ENCODE assay signal across 1 cellular context in genomic region chr12:62725781-62726180, GRCh38.
TF ChIP-seq lines count a peak whose summit lies in the region.

No MANE protein-coding gene starts in this region.

TF ChIP-seq in IMR-90, 13 proteins besides CTCF, POLR2A, EP300 and RAD21 (continued from another document):
- TF ChIP-seq SMC3 (IDR thresholded peaks at IDR 0.05; ENCODE audit: low read depth, low read length), result no peak
- no peak for TF ChIP-seq CHD1 (IDR thresholded peaks at IDR 0.05; ENCODE audit: low read depth, low read length)
- TF ChIP-seq MXI1 (IDR thresholded peaks at IDR 0.05; ENCODE audit: borderline replicate concordance, low read depth, low read length), result no peak
- no peak for TF ChIP-seq CEBPB (IDR thresholded peaks at IDR 0.05; ENCODE audit: low read depth, low read length)
- no peak for TF ChIP-seq NFE2L2 (IDR thresholded peaks at IDR 0.05; ENCODE audit: low read depth, low read length)
- TF ChIP-seq MAZ (IDR thresholded peaks at IDR 0.05; ENCODE audit: borderline replicate concordance, low read depth, low read length), result no peak
- TF ChIP-seq, protein P1, sequence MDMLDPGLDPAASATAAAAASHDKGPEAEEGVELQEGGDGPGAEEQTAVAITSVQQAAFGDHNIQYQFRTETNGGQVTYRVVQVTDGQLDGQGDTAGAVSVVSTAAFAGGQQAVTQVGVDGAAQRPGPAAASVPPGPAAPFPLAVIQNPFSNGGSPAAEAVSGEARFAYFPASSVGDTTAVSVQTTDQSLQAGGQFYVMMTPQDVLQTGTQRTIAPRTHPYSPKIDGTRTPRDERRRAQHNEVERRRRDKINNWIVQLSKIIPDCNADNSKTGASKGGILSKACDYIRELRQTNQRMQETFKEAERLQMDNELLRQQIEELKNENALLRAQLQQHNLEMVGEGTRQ (IDR thresholded peaks at IDR 0.05; ENCODE audit: low read depth, low read length), result no peak
- no peak for TF ChIP-seq MAFK (IDR thresholded peaks at IDR 0.05; ENCODE audit: low read depth, low read length)
- no peak for TF ChIP-seq ELK1 (IDR thresholded peaks at IDR 0.05; ENCODE audit: borderline replicate concordance, low read depth, low read length)
- TF ChIP-seq BHLHE40 (IDR thresholded peaks at IDR 0.05; ENCODE audit: low read depth, low read length), result no peak
- TF ChIP-seq FOS (IDR thresholded peaks at IDR 0.05; ENCODE audit: low read depth, low read length), result no peak
